Comparison of ENCODE assay signal across 8 cellular contexts in the genomic region with DNA sequence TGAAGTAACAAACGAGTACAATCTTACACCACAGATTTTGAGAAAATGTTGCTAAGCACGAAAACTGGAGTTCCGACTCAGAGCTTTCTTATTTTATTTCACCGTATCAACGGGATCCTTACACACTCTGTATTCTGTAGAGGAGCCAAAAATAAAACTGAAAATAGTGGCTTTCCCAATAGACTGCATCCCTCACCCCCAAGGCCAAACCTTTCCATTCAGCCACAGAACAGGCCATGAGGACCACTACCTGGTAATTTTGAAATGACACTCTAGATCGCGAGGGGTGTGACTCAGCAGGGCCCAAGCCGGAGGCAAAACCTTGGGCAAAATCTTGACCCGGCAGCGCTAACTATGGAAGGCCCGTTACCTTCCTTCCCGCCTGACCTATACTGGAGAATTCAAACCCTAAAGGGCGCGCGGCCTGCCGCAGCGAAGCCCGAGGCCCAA. TPM values are rescaled to one million over a fixed set of nuclear protein-coding genes. Genes with fewer than 3 reads are reported as not detected.
DNase-seq lines count a peak whose midpoint lies in the region; ATAC-seq and TF ChIP-seq lines count a peak whose summit lies in the region.

No MANE protein-coding gene starts in this region.

- TF ChIP-seq CTCF in WTC11 (IDR thresholded peaks at IDR 0.05): no peak
- TF ChIP-seq CTCF in heart right ventricle (IDR thresholded peaks at IDR 0.05): no peak

- ATAC-seq in WTC11: no peak
- peak in 1 of 8 donors; percentile 7 for ATAC-seq in heart right ventricle
- ATAC-seq in HG02852 (IDR thresholded peaks at IDR 0.05; ENCODE audit: unreplicated experiment): no peak
- no peak for ATAC-seq in HG02938 (IDR thresholded peaks at IDR 0.05; ENCODE audit: unreplicated experiment)

- CTCF ChIA-PET in WTC11 (lab: Charles Lee): interaction anchor here (1.1 to 2.0 kb wide), 4 partner anchors 27 to 223 kb away, joined by 4 to 16 read pairs (median 8); partner anchors contain the start of gene ETF1

- H3K27ac Mint-ChIP-seq in WTC11: peak overlapping the region; percentile 100

- H3K9me3 ChIP-seq in heart right ventricle: no peaks in the 10 kb centered on the region

- H3K36me3 ChIP-seq in heart right ventricle: peaks cover 0 to 44% (median 36%) of the 10 kb centered on the region in 9 donors

- H3K27me3 ChIP-seq in heart right ventricle: no peaks in the 10 kb centered on the region

- POLR2A ChIA-PET in WTC11 (lab: Charles Lee): interaction anchor here (0.7 to 2.1 kb wide), 9 partner anchors 20 to 766 kb away, joined by 3 to 20 read pairs (median 6); partner anchors contain the start of genes CTNNA1 and ETF1

- DNase-seq in stimulated activated CD4-positive, alpha-beta T cell treated with anti-CD3 and anti-CD28 coated beads, TNF-alpha, amount 100 ng/mL, for 48 hours (ENCODE audit: low read depth in 3 of 3): peak in 2 of 3 donors; percentile 5 to 33
- DNase-seq in stimulated activated CD4-positive, alpha-beta T cell treated with anti-CD3 and anti-CD28 coated beads, Interleukin-4, amount 100 ng/mL, for 1 hour: no peak
- DNase-seq in WTC11 (ENCODE audit: low spot score) (no peak), heart right ventricle (peak in 1 of 2 donors; percentile 18), SIG-M5 (lab: John Stamatoyannopoulos, UW) (no peak)

- H3K27ac ChIP-seq in heart right ventricle (peak overlapping the region; percentile 93 to 99 (median 98)), skin epidermis (peak overlapping the region; percentile 81 to 100 (median 99))

- intact Hi-C loops in heart right ventricle (cut with DNase I): loop anchor here in 6 of 10 donors (1.0 to 10.0 kb wide), 6 partner anchors 30 to 694 kb away; partner anchors contain the start of genes ETF1 (in 3 of the 6) and CTNNA1 (in 2 of the 6)

- no peaks in the 10 kb centered on the region for H3K9me3 Mint-ChIP-seq in WTC11

- WGBS in heart right ventricle, 2 donors: 0% methylated on average over 18 of the region's 18 CpGs

- no peaks in the 10 kb centered on the region; the same call in 1 of the 2 replicates for H3K27me3 Mint-ChIP-seq in WTC11 (ENCODE audit: low read depth)

- peaks cover 51% of the 10 kb centered on the region for H3K36me3 Mint-ChIP-seq in WTC11

- H3K4me3 Mint-ChIP-seq in WTC11: peak overlapping the region; percentile 97

- peaks cover 0 to 44% (median 22%) of the 10 kb centered on the region in 9 donors for H3K4me1 ChIP-seq in heart right ventricle

- H3K4me1 Mint-ChIP-seq in WTC11: peaks cover 10% of the 10 kb centered on the region

- H3K4me3 ChIP-seq in heart right ventricle (peak overlapping the region; percentile 69 to 98 (median 86)), skin epidermis (peak overlapping the region; percentile 72 to 99 (median 97))

TF ChIP-seq in WTC11, 78 proteins besides CTCF, POLR2A, EP300 and RAD21:
- TF ChIP-seq ATF2 (CRISPR knock-in tag; IDR thresholded peaks at IDR 0.05; ENCODE audit: borderline replicate concordance, low read depth): 0 out of 2 replicates have a peak, but pooled peaks have one; percentile 50
- no peak for TF ChIP-seq ZBTB21 (CRISPR knock-in tag; IDR thresholded peaks at IDR 0.05; ENCODE audit: borderline replicate concordance)
- no peak for TF ChIP-seq MYBL2 (CRISPR knock-in tag; IDR thresholded peaks at IDR 0.05)
- TF ChIP-seq E2F5 (CRISPR knock-in tag; IDR thresholded peaks at IDR 0.05): no peak
- no peak for TF ChIP-seq NFE2L1 (CRISPR knock-in tag; IDR thresholded peaks at IDR 0.05)
- TF ChIP-seq FOXJ3 (CRISPR knock-in tag; IDR thresholded peaks at IDR 0.05; ENCODE audit: borderline replicate concordance): no peak

RNA-seq across cellular contexts. Expression of gene HSPA9, which starts 0.4 kb away (rescaled TPM):
- total RNA-seq in WTC11 (2021) (313 to 414 TPM (median 328 TPM) in 3 replicates), heart right ventricle (100 to 1,000 TPM; 246 to 415 (median 324) TPM)
- 100 to 1,000 TPM in 1 of 2 donors, 10 to 100 TPM in 1; 82.9 to 240 TPM for polyA plus RNA-seq in heart right ventricle

RNA-seq across cellular contexts. Expression of gene ETF1, which starts 31.7 kb away (rescaled TPM):
- total RNA-seq in WTC11 (2021) (110 to 137 TPM (median 115 TPM) in 3 replicates), heart right ventricle (100 to 1,000 TPM in 1 of 10 donors, 10 to 100 TPM in 9; 73.5 to 113 (median 83.9) TPM)
- 10 to 100 TPM; 17.9 to 52.3 TPM for polyA plus RNA-seq in heart right ventricle

Comparison
In these comparisons a context has a peak if more than half of its experiments do, and no peak if none do; other contexts are left out.
1. DNase-seq: peak in stimulated activated CD4-positive, alpha-beta T cell treated with anti-CD3 and anti-CD28 coated beads, TNF-alpha, amount 100 ng/mL, for 48 hours (2 of 3); none in stimulated activated CD4-positive, alpha-beta T cell treated with anti-CD3 and anti-CD28 coated beads, Interleukin-4, amount 100 ng/mL, for 1 hour (single experiment), WTC11 (single experiment) and SIG-M5 (single experiment).